In genomic region chr18:58455318-58455950, GRCh38 we compare ENCODE assay signal across 12 cellular contexts.
DNase-seq lines count a peak whose midpoint lies in the region; ATAC-seq and TF ChIP-seq lines count a peak whose summit lies in the region.
"Had no signal": no experiment of that assay in that cellular context is flagged by ENCODE, and none has a peak within 500 bp of the region (broad histone marks: within the 10 kb centered on the region; RNA-seq: fewer than 3 reads in every experiment).

No MANE protein-coding gene starts in this region.

- CTCF ChIA-PET in mammary epithelial cell (lab: Charles Lee; ENCODE audit: low non-redundant PET) = interaction anchor here (0.6 kb wide), 1 partner anchor 9 kb away, joined by 3 read pairs; no protein-coding TSS in a partner anchor

- 36% methylated on average over 7 of the region's 7 CpGs for WGBS in mammary epithelial cell (ENCODE audit: low coverage, missing lambda C conversion rate)

- no peak overlapping the region for H3K4me3 ChIP-seq in mammary epithelial cell (replicated peaks in 1 of 3; ENCODE audit: insufficient read depth in 1 of 3, low read depth in 2 of 3, low read length in 3 of 3)
- H3K4me3 ChIP-seq: PC-9 had no signal

- H3K9me3 ChIP-seq in mammary epithelial cell (replicated peaks; ENCODE audit: insufficient read depth, low read length) = no peaks in the 10 kb centered on the region

- intact Hi-C loops in mammary epithelial cell (cut with micrococcal nuclease) = no loop called here

- no peak for TF ChIP-seq CTCF in mammary epithelial cell (conservative IDR thresholded peaks at IDR 0.05 in 1 of 2, IDR thresholded peaks at IDR 0.05 in 1 of 2; ENCODE audit: extremely low read depth in 1 of 2, insufficient read depth in 1 of 2, low read depth in 1 of 2, low read length in 2 of 2)

- no peak overlapping the region for H3K27ac ChIP-seq in mammary epithelial cell (ENCODE audit: insufficient read depth, low read depth, low read length)
- H3K27ac ChIP-seq: PC-9 had no signal

- H2AFZ ChIP-seq in mammary epithelial cell (ENCODE audit: low read depth, low read length) = no peak overlapping the region
- H2AFZ ChIP-seq: PC-9 had no signal

- no peak overlapping the region for H3K4me2 ChIP-seq in mammary epithelial cell (ENCODE audit: insufficient read depth, low read depth, low read length)
- H3K4me2 ChIP-seq: PC-9 had no signal

- peak; percentile 66 for ATAC-seq in HG02885 (IDR thresholded peaks at IDR 0.05; ENCODE audit: poor library complexity, unreplicated experiment)

- no peaks in the 10 kb centered on the region for H3K27me3 ChIP-seq in mammary epithelial cell (ENCODE audit: insufficient read depth, low read length)

- no peak overlapping the region for H3K9ac ChIP-seq in mammary epithelial cell (ENCODE audit: insufficient read depth, low read length)

- no peaks in the 10 kb centered on the region for H4K20me1 ChIP-seq in mammary epithelial cell (ENCODE audit: insufficient read depth, low read length)

- peak; percentile 11 for DNase-seq in activated T-cell treated with anti-CD3 and anti-CD28 coated beads for 48 hours (ENCODE audit: low read depth)
- no peak for DNase-seq in activated T-cell treated with anti-CD3 and anti-CD28 coated beads, Interleukin-2, amount 50 U/mL, for 1 hour
- peak; percentile 68 for DNase-seq in mammary epithelial cell
- peak; percentile 45 for DNase-seq in stimulated activated CD8-positive, alpha-beta memory T cell treated with anti-CD3 and anti-CD28 coated beads, Interleukin-4, amount 100 ng/mL, for 48 hours
- DNase-seq in OCI-M1 (lab: John Stamatoyannopoulos, UW) = no peak
- DNase-seq in RKO (ENCODE audit: low spot score) = no peak
- no peak for DNase-seq in central memory CD4-positive, alpha-beta T cell
- DNase-seq: caudate nucleus, islet precursor cell, NCI-H2107 had no signal

- peaks cover 13% of the 10 kb centered on the region for H3K4me1 ChIP-seq in mammary epithelial cell (ENCODE audit: insufficient read depth, low read length)

- in situ Hi-C loops in mammary epithelial cell (cut with MboI; ENCODE audit: low sequenced_read_pairs in 2 of 2) = no loop called here

- no peaks in the 10 kb centered on the region for H3K79me2 ChIP-seq in mammary epithelial cell (ENCODE audit: insufficient read depth, low read length)

- H3K36me3 ChIP-seq in mammary epithelial cell (ENCODE audit: insufficient read depth, low read length) = no peaks in the 10 kb centered on the region

- BruUV-seq in mammary epithelial cell (replicated peaks; lab: Mats Ljungman, UMichigan) = no TSS peak

- dilution Hi-C loops in mammary epithelial cell (cut with HindIII; ENCODE audit: low sequenced_read_pairs) = loop anchor here (5.0 kb wide), 1 partner anchor 33 kb away; no protein-coding TSS in a partner anchor

Comparison
In these comparisons a context has a peak if more than half of its experiments do, and no peak if none do; other contexts are left out.
1. DNase-seq: peak in activated T-cell treated with anti-CD3 and anti-CD28 coated beads for 48 hours (single experiment), mammary epithelial cell (single experiment) and stimulated activated CD8-positive, alpha-beta memory T cell treated with anti-CD3 and anti-CD28 coated beads, Interleukin-4, amount 100 ng/mL, for 48 hours (single experiment); none in activated T-cell treated with anti-CD3 and anti-CD28 coated beads, Interleukin-2, amount 50 U/mL, for 1 hour (single experiment), OCI-M1 (single experiment), RKO (single experiment) and central memory CD4-positive, alpha-beta T cell (single experiment).